Comparison of ENCODE assay signal across 13 cellular contexts in genomic region chr4:55865228-55865806, GRCh38. TPM values are rescaled to one million over a fixed set of nuclear protein-coding genes. Genes with fewer than 3 reads are reported as not detected.
DNase-seq lines count a peak whose midpoint lies in the region; ATAC-seq and TF ChIP-seq lines count a peak whose summit lies in the region.
"Had no signal": no experiment of that assay in that cellular context is flagged by ENCODE, and none has a peak within 500 bp of the region (broad histone marks: within the 10 kb centered on the region; RNA-seq: fewer than 3 reads in every experiment).

No MANE protein-coding gene starts in this region.

- 60 to 64% methylated on average over 2 of the region's 2 CpGs for WGBS in transverse colon (ENCODE audit: low coverage in 1 of 2), 2 donors

- no peaks in the 10 kb centered on the region for H3K9me3 ChIP-seq in ascending aorta
- no peaks in the 10 kb centered on the region for H3K9me3 ChIP-seq in transverse colon
- H3K9me3 ChIP-seq: BLaER1 had no signal

- in situ Hi-C loops in transverse colon (cut with MboI; ENCODE audit: low pct_ligation_motif_present in 1 of 4, low pct_unique_long_range_greater_than_20kb in 1 of 4, low sequenced_read_pairs in 3 of 4), result loop anchor here in 3 of 4 donors (25.0 kb wide), 2 partner anchors 503 to 528 kb away; partner anchors contain the start of gene SRD5A3 (in 2 of the 3)

- H3K4me3 ChIP-seq in ascending aorta (no peak overlapping the region), transverse colon (no peak overlapping the region)
- H3K4me3 ChIP-seq: BLaER1 had no signal

- no peak for TF ChIP-seq CTCF in ascending aorta (IDR thresholded peaks at IDR 0.05)
- no peak for TF ChIP-seq CTCF in transverse colon (IDR thresholded peaks at IDR 0.05)

- TF ChIP-seq POLR2A in transverse colon (IDR thresholded peaks at IDR 0.05), result no peak

- H3K27ac ChIP-seq in ascending aorta (peak overlapping the region; percentile 77), transverse colon (peak overlapping the region; percentile 37 to 64 (median 56))
- H3K27ac ChIP-seq: BLaER1 had no signal

- no peak for DNase-seq in activated naive CD4-positive, alpha-beta T cell treated with anti-CD3 and anti-CD28 coated beads, Interleukin-2, amount 50 U/mL, for 72 hours (ENCODE audit: low spot score in 2 of 2)
- no peak for DNase-seq in activated naive CD4-positive, alpha-beta T cell (lab: John Stamatoyannopoulos, UW)
- DNase-seq in ascending aorta (ENCODE audit: low spot score in 2 of 2), result no peak
- DNase-seq in glomerular visceral epithelial cell (ENCODE audit: extremely low spot score), result peak; percentile 22
- no peak for DNase-seq in transverse colon
- DNase-seq in HuH-7 (ENCODE audit: low spot score), result no peak
- no peak for DNase-seq in RPMI8226
- DNase-seq: NCI-H2081 treated with DMSO at 0.1 percent for 48 hours; SHP77 treated with DMSO at 0.1 percent for 48 hours; stimulated activated CD4-positive, alpha-beta T cell treated with anti-CD3 and anti-CD28 coated beads, Interleukin-4, amount 100 ng/mL, for 1 hour had no signal

- ATAC-seq in activated naive CD4-positive, alpha-beta T cell treated with anti-CD3 and anti-CD28 coated beads, Interleukin-2, amount 50 U/mL, for 72 hours, result peak; percentile 31 to 40
- ATAC-seq in HG03521 (IDR thresholded peaks at IDR 0.05; ENCODE audit: unreplicated experiment), result no peak

- TF ChIP-seq EP300 in transverse colon (IDR thresholded peaks at IDR 0.05; ENCODE audit: low read depth), result no peak

- peak overlapping the region in 1 of 2 donors; percentile 67 for H3K27ac Mint-ChIP-seq in activated naive CD4-positive, alpha-beta T cell treated with anti-CD3 and anti-CD28 coated beads, Interleukin-2, amount 50 U/mL, for 72 hours

- peaks cover 2 to 11% of the 10 kb centered on the region in 2 donors for H3K4me1 ChIP-seq in ascending aorta
- peaks cover 0 to 20% (median 0%) of the 10 kb centered on the region in 4 donors for H3K4me1 ChIP-seq in transverse colon

- no peaks in the 10 kb centered on the region for H3K9me3 Mint-ChIP-seq in activated naive CD4-positive, alpha-beta T cell treated with anti-CD3 and anti-CD28 coated beads, Interleukin-2, amount 50 U/mL, for 72 hours
- H3K9me3 Mint-ChIP-seq: memory B cell had no signal

- H3K27me3 ChIP-seq in ascending aorta (no peaks in the 10 kb centered on the region), transverse colon (no peaks in the 10 kb centered on the region)
- H3K27me3 ChIP-seq: BLaER1 had no signal

- H3K36me3 ChIP-seq in ascending aorta, result peaks cover 19 to 43% of the 10 kb centered on the region in 2 donors
- peaks cover 0 to 55% (median 16%) of the 10 kb centered on the region in 4 donors for H3K36me3 ChIP-seq in transverse colon

- intact Hi-C loops in ascending aorta (cut with DNase I) (loop anchor here (5.0 kb wide), 2 partner anchors 468 to 518 kb away; partner anchors contain the start of genes SRD5A3 and TMEM165), transverse colon (cut with DNase I; ENCODE audit: low total_unique reads) (no loop called here)

- peaks cover 7% of the 10 kb centered on the region in 2 donors for H3K36me3 Mint-ChIP-seq in activated naive CD4-positive, alpha-beta T cell treated with anti-CD3 and anti-CD28 coated beads, Interleukin-2, amount 50 U/mL, for 72 hours

RNA-seq across cellular contexts. Expression of gene EXOC1, which starts 11.9 kb away (rescaled TPM):
- 10 to 100 TPM; 29.3 to 31.8 TPM for total RNA-seq in activated naive CD4-positive, alpha-beta T cell treated with anti-CD3 and anti-CD28 coated beads, Interleukin-2, amount 50 U/mL, for 72 hours
- total RNA-seq in ascending aorta, result 13.6 TPM
- total RNA-seq in transverse colon, result 10 to 100 TPM; 26.2 to 60.8 (median 43.1) TPM

RNA-seq across cellular contexts. Expression of gene EXOC1L, which starts 45.7 kb away (rescaled TPM):
- not detected for total RNA-seq in activated naive CD4-positive, alpha-beta T cell treated with anti-CD3 and anti-CD28 coated beads, Interleukin-2, amount 50 U/mL, for 72 hours
- total RNA-seq in ascending aorta, result not detected
- total RNA-seq in transverse colon, result not detected
